ENCODE assay signal across 21 cellular contexts in genomic region chr20:699342-699741, GRCh38. TPM values are rescaled to one million over a fixed set of nuclear protein-coding genes. Genes with fewer than 3 reads are reported as not detected.
"Had no signal": no experiment of that assay in that cellular context is flagged by ENCODE, and none has a peak within 500 bp of the region (broad histone marks: within the 10 kb centered on the region; RNA-seq: fewer than 3 reads in every experiment).

No MANE protein-coding gene starts in this region.

- H3K4me1 ChIP-seq: ascending aorta, breast epithelium, esophagus squamous epithelium, tibial nerve had no signal

- H3K9me3 Mint-ChIP-seq: activated naive CD4-positive, alpha-beta T cell treated with anti-CD3 and anti-CD28 coated beads, Interleukin-2, amount 50 U/mL, for 24 hours; activated T-cell treated with anti-CD3 and anti-CD28 coated beads, Interleukin-2, amount 50 U/mL, for 72 hours; neural crest cell; T-helper 1 cell treated with Interleukin-12 subunit alpha and Interleukin-12 subunit beta and Interleukin-4 antibody, amounts not matched to agents 30 μg/mL and 1 μg/mL, for 36 hours had no signal

- H3K36me3 ChIP-seq: ascending aorta, breast epithelium, esophagus squamous epithelium, tibial nerve had no signal

- H3K27ac ChIP-seq: ascending aorta, breast epithelium, esophagus squamous epithelium, tibial nerve had no signal

- H3K4me1 Mint-ChIP-seq: activated naive CD4-positive, alpha-beta T cell treated with anti-CD3 and anti-CD28 coated beads, Interleukin-2, amount 50 U/mL, for 24 hours had no signal

- H3K4me3 Mint-ChIP-seq: activated naive CD4-positive, alpha-beta T cell treated with anti-CD3 and anti-CD28 coated beads, Interleukin-2, amount 50 U/mL, for 24 hours; activated T-cell treated with anti-CD3 and anti-CD28 coated beads, Interleukin-2, amount 50 U/mL, for 72 hours; neural crest cell; T-helper 1 cell treated with Interleukin-12 subunit alpha and Interleukin-12 subunit beta and Interleukin-4 antibody, amounts not matched to agents 30 μg/mL and 1 μg/mL, for 36 hours had no signal

- H3K27ac Mint-ChIP-seq: activated naive CD4-positive, alpha-beta T cell treated with anti-CD3 and anti-CD28 coated beads, Interleukin-2, amount 50 U/mL, for 24 hours; activated T-cell treated with anti-CD3 and anti-CD28 coated beads, Interleukin-2, amount 50 U/mL, for 72 hours; T-helper 1 cell treated with Interleukin-12 subunit alpha and Interleukin-12 subunit beta and Interleukin-4 antibody, amounts not matched to agents 30 μg/mL and 1 μg/mL, for 36 hours had no signal

- H3K36me3 Mint-ChIP-seq: activated naive CD4-positive, alpha-beta T cell treated with anti-CD3 and anti-CD28 coated beads, Interleukin-2, amount 50 U/mL, for 24 hours had no signal

- H3K9me3 ChIP-seq: ascending aorta, breast epithelium, esophagus squamous epithelium, tibial nerve had no signal

- DNase-seq: activated CD4-positive, alpha-beta T cell treated with anti-CD3 and anti-CD28 coated beads for 1 hour; activated CD8-positive, alpha-beta memory T cell treated with anti-CD3 and anti-CD28 coated beads for 24 hours; activated effector memory CD4-positive, alpha-beta T cell treated with anti-CD3 and anti-CD28 coated beads, Interleukin-2, amount 50 U/mL, for 16 hours; activated T-cell treated with anti-CD3 and anti-CD28 coated beads, Interleukin-2, amount 50 U/mL, for 72 hours; effector CD4-positive, alpha-beta T cell; esophagus squamous epithelium; mammary epithelial cell; stimulated activated CD8-positive, alpha-beta memory T cell treated with anti-CD3 and anti-CD28 coated beads, Interleukin-4, amount 100 ng/mL, for 48 hours; stimulated activated naive CD4-positive, alpha-beta T cell treated with Interleukin-2 at 50 U/mL for 16 hours had no signal

- ATAC-seq: activated T-cell treated with anti-CD3 and anti-CD28 coated beads, Interleukin-2, amount 50 U/mL, for 72 hours had no signal

- H3K4me3 ChIP-seq: ascending aorta, breast epithelium, esophagus squamous epithelium, tibial nerve had no signal

- H3K27me3 ChIP-seq: ascending aorta had no signal

RNA-seq across cellular contexts. Expression of gene SCRT2, which starts 23.7 kb away (rescaled TPM):
- total RNA-seq: activated T-cell treated with anti-CD3 and anti-CD28 coated beads, Interleukin-2, amount 50 U/mL, for 72 hours; ascending aorta; breast epithelium; esophagus squamous epithelium; left lobe of liver; mammary epithelial cell; mononuclear cell; osteocyte; pulmonary artery endothelial cell; subcutaneous adipose tissue; tibial nerve had no signal
- polyA plus RNA-seq: keratinocyte, mammary epithelial cell had no signal
